14 cellular contexts compared by ENCODE assay signal in the genomic region with DNA sequence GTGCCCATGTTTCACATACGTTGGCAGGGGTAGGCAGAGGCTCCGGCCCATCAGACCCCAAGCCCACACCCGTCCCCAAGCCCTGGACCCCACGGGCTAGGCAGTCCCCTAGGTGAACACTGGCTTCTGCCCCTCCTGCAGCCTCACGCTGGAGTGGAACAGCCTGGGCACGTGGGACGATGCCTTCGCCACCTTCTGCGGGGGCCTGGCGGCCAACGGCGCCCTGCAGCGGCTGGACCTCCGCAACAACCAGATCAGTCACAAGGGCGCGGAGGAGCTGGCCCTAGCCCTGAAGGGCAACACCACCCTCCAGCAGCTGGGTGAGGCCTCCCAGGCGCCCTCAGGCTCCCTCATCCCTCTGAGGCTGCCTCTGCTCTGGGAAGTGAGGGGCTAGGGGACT. TPM values are rescaled to one million over a fixed set of nuclear protein-coding genes. Genes with fewer than 3 reads are reported as not detected.
"Had no signal": no experiment of that assay in that cellular context is flagged by ENCODE, and none has a peak within 500 bp of the region (broad histone marks: within the 10 kb centered on the region; RNA-seq: fewer than 3 reads in every experiment).

No MANE protein-coding gene starts in this region.

- H3K27ac Mint-ChIP-seq: activated naive CD4-positive, alpha-beta T cell treated with anti-CD3 and anti-CD28 coated beads for 36 hours; activated T-helper 17 cell treated with anti-CD3 and anti-CD28 coated beads, Interleukin-2, amount 50 U/mL, for 72 hours; dendritic cell treated with granulocyte-macrophage colony-stimulating factor and Interleukin-4, amounts not matched to agents 40 ng/mL and 50 ng/mL, for 4 days; immature natural killer cell; natural killer cell; stimulated activated naive B cell treated with anti-CD40 and anti-IgM and Interleukin-4, amounts not matched to agents 10 μg/mL and 1 μg/mL and 100 μg/mL, for 72 hours had no signal

- ATAC-seq: activated CD4-positive, CD25-positive, alpha-beta regulatory T cell treated with anti-CD3 and anti-CD28 coated beads, Interleukin-2, amount 50 U/mL, for 24 hours; activated T-helper 17 cell treated with anti-CD3 and anti-CD28 coated beads, Interleukin-2, amount 50 U/mL, for 72 hours; natural killer cell; stimulated activated naive B cell treated with anti-CD40 and anti-IgM and Interleukin-4, amounts not matched to agents 10 μg/mL and 1 μg/mL and 100 μg/mL, for 72 hours had no signal

- H3K27me3 Mint-ChIP-seq: activated T-helper 17 cell treated with anti-CD3 and anti-CD28 coated beads, Interleukin-2, amount 50 U/mL, for 72 hours had no signal

- DNase-seq: activated naive CD4-positive, alpha-beta T cell treated with anti-CD3 and anti-CD28 coated beads for 36 hours; effector memory CD4-positive, alpha-beta T cell; foreskin melanocyte; immature natural killer cell; mesendoderm; natural killer cell; occipital lobe; stimulated activated CD4-positive, alpha-beta T cell treated with anti-CD3 and anti-CD28 coated beads, Interleukin-4, amount 100 ng/mL, for 1 hour; stimulated activated naive B cell treated with anti-CD40 and anti-IgM and Interleukin-4, amounts not matched to agents 10 μg/mL and 1 μg/mL and 100 μg/mL, for 72 hours; T-helper 9 cell; tibial artery had no signal

- H3K36me3 Mint-ChIP-seq: immature natural killer cell, natural killer cell had no signal

- H3K4me3 ChIP-seq: tibial artery had no signal

- H3K27ac ChIP-seq: tibial artery had no signal

- H3K9me3 Mint-ChIP-seq: activated naive CD4-positive, alpha-beta T cell treated with anti-CD3 and anti-CD28 coated beads for 36 hours; activated T-helper 17 cell treated with anti-CD3 and anti-CD28 coated beads, Interleukin-2, amount 50 U/mL, for 72 hours; dendritic cell treated with granulocyte-macrophage colony-stimulating factor and Interleukin-4, amounts not matched to agents 40 ng/mL and 50 ng/mL, for 4 days; immature natural killer cell; natural killer cell; stimulated activated naive B cell treated with anti-CD40 and anti-IgM and Interleukin-4, amounts not matched to agents 10 μg/mL and 1 μg/mL and 100 μg/mL, for 72 hours had no signal

- H3K9me3 ChIP-seq: tibial artery had no signal

RNA-seq across cellular contexts. Expression of a gene that starts 6.6 kb away (rescaled TPM):
- polyA plus RNA-seq: immature natural killer cell had no signal
